13 cellular contexts compared by ENCODE assay signal in genomic region chr1:53508991-53509663, GRCh38. TPM values are rescaled to one million over a fixed set of nuclear protein-coding genes. Genes with fewer than 3 reads are reported as not detected.
A peak's percentile ranks its signal among the peaks of the same experiment; 100 is the strongest.
DNase-seq lines count a peak whose midpoint lies in the region; ATAC-seq and TF ChIP-seq lines count a peak whose summit lies in the region.
"Had no signal": no experiment of that assay in that cellular context is flagged by ENCODE, and none has a peak within 500 bp of the region (broad histone marks: within the 10 kb centered on the region; RNA-seq: fewer than 3 reads in every experiment).

No MANE protein-coding gene starts in this region.

- peaks cover 3 to 4% of the 10 kb centered on the region in 2 donors for H3K4me1 Mint-ChIP-seq in effector memory CD8-positive, alpha-beta T cell (ENCODE audit: low read depth in 2 of 2)
- peaks cover 61% of the 10 kb centered on the region for H3K4me1 Mint-ChIP-seq in neural progenitor cell
- H3K4me1 Mint-ChIP-seq: activated CD4-positive, alpha-beta memory T cell treated with anti-CD3 and anti-CD28 coated beads, Interleukin-2, amount 10 ng/mL, durations not matched to agents 7 days and 5 days; activated naive CD8-positive, alpha-beta T cell treated with anti-CD3 and anti-CD28 coated beads, Interleukin-2, amount 50 U/mL, for 24 hours had no signal

- no peaks in the 10 kb centered on the region for H3K9me3 ChIP-seq in neural progenitor cell (ENCODE audit: low read depth)
- H3K9me3 ChIP-seq: ovary had no signal

- H2AFZ ChIP-seq in neural progenitor cell (replicated peaks) = peak overlapping the region; percentile 26

- no peak overlapping the region for H3K4me2 ChIP-seq in neural progenitor cell

- H3K27ac ChIP-seq in neural progenitor cell = no peak overlapping the region
- H3K27ac ChIP-seq: ovary, SK-N-MC had no signal

- TF ChIP-seq CTCF in neural progenitor cell (IDR thresholded peaks at IDR 0.05) = no peak

- H3K79me2 ChIP-seq in neural progenitor cell (ENCODE audit: low read depth) = no peaks in the 10 kb centered on the region

- no peak overlapping the region for H3K9ac ChIP-seq in neural progenitor cell

- peaks cover 10% of the 10 kb centered on the region for H3F3A ChIP-seq in neural progenitor cell (ENCODE audit: low read depth)

- peaks cover 42% of the 10 kb centered on the region for H3K4me1 ChIP-seq in neural progenitor cell

- peak; percentile 79 for ATAC-seq in effector memory CD8-positive, alpha-beta T cell (replicated peaks)
- ATAC-seq in GM18870 (IDR thresholded peaks at IDR 0.05; ENCODE audit: unreplicated experiment) (no peak), GM19452 (IDR thresholded peaks at IDR 0.05; ENCODE audit: unreplicated experiment) (no peak), GM19467 (IDR thresholded peaks at IDR 0.05; ENCODE audit: unreplicated experiment) (no peak)
- ATAC-seq: activated naive CD8-positive, alpha-beta T cell treated with anti-CD3 and anti-CD28 coated beads, Interleukin-2, amount 50 U/mL, for 24 hours had no signal

- peaks cover 0 to 13% of the 10 kb centered on the region in 2 donors for H3K27me3 Mint-ChIP-seq in effector memory CD8-positive, alpha-beta T cell
- H3K27me3 Mint-ChIP-seq in neural progenitor cell (ENCODE audit: insufficient read depth, low read depth) = peaks cover 8% of the 10 kb centered on the region
- H3K27me3 Mint-ChIP-seq: activated CD4-positive, alpha-beta memory T cell treated with anti-CD3 and anti-CD28 coated beads, Interleukin-2, amount 10 ng/mL, durations not matched to agents 7 days and 5 days; activated naive CD8-positive, alpha-beta T cell treated with anti-CD3 and anti-CD28 coated beads, Interleukin-2, amount 50 U/mL, for 24 hours had no signal

- no peak overlapping the region for H3K4me3 ChIP-seq in neural progenitor cell
- H3K4me3 ChIP-seq: ovary, SK-N-MC had no signal

- H3K9me3 Mint-ChIP-seq in effector memory CD8-positive, alpha-beta T cell = no peaks in the 10 kb centered on the region
- no peaks in the 10 kb centered on the region for H3K9me3 Mint-ChIP-seq in neural progenitor cell
- H3K9me3 Mint-ChIP-seq: activated CD4-positive, alpha-beta memory T cell treated with anti-CD3 and anti-CD28 coated beads, Interleukin-2, amount 10 ng/mL, durations not matched to agents 7 days and 5 days; activated naive CD8-positive, alpha-beta T cell treated with anti-CD3 and anti-CD28 coated beads, Interleukin-2, amount 50 U/mL, for 24 hours had no signal

- no peaks in the 10 kb centered on the region for H3K36me3 ChIP-seq in neural progenitor cell
- H3K36me3 ChIP-seq: ovary had no signal

- no peak overlapping the region for H3K4me3 Mint-ChIP-seq in effector memory CD8-positive, alpha-beta T cell
- no peak overlapping the region for H3K4me3 Mint-ChIP-seq in neural progenitor cell
- H3K4me3 Mint-ChIP-seq: activated CD4-positive, alpha-beta memory T cell treated with anti-CD3 and anti-CD28 coated beads, Interleukin-2, amount 10 ng/mL, durations not matched to agents 7 days and 5 days; activated naive CD8-positive, alpha-beta T cell treated with anti-CD3 and anti-CD28 coated beads, Interleukin-2, amount 50 U/mL, for 24 hours had no signal

- DNase-seq in COLO829 (ENCODE audit: low spot score) = peak; percentile 18
- peak; percentile 37 for DNase-seq in M059J (ENCODE audit: low read depth)
- DNase-seq in effector memory CD8-positive, alpha-beta T cell = no peak
- no peak for DNase-seq in neural progenitor cell (ENCODE audit: low spot score)
- no peak for DNase-seq in NK-92 treated with Interleukin-12 subunit alpha and Interleukin-12 subunit beta, amount 100 ng/mL, for 24 hours (lab: John Stamatoyannopoulos, UW)
- DNase-seq: activated CD4-positive, alpha-beta memory T cell treated with anti-CD3 and anti-CD28 coated beads, Interleukin-2, amount 10 ng/mL, durations not matched to agents 7 days and 5 days; activated naive CD8-positive, alpha-beta T cell treated with anti-CD3 and anti-CD28 coated beads, Interleukin-2, amount 50 U/mL, for 24 hours; NCI-H524 treated with DMSO at 0.1 percent for 48 hours; ovary had no signal

- no peaks in the 10 kb centered on the region for H3K36me3 Mint-ChIP-seq in effector memory CD8-positive, alpha-beta T cell (ENCODE audit: insufficient read depth)
- H3K36me3 Mint-ChIP-seq in neural progenitor cell = no peaks in the 10 kb centered on the region

- no peaks in the 10 kb centered on the region for H4K20me1 ChIP-seq in neural progenitor cell (ENCODE audit: low read depth)

- H3K27me3 ChIP-seq in neural progenitor cell = no peaks in the 10 kb centered on the region
- H3K27me3 ChIP-seq: ovary had no signal

- no peak overlapping the region for H3K27ac Mint-ChIP-seq in effector memory CD8-positive, alpha-beta T cell
- H3K27ac Mint-ChIP-seq in neural progenitor cell = peak overlapping the region; percentile 50
- H3K27ac Mint-ChIP-seq: activated CD4-positive, alpha-beta memory T cell treated with anti-CD3 and anti-CD28 coated beads, Interleukin-2, amount 10 ng/mL, durations not matched to agents 7 days and 5 days; activated naive CD8-positive, alpha-beta T cell treated with anti-CD3 and anti-CD28 coated beads, Interleukin-2, amount 50 U/mL, for 24 hours had no signal

RNA-seq across cellular contexts. Expression of gene DMRTB1, which starts 49.9 kb away (rescaled TPM):
- not detected in 2 replicates for total RNA-seq in M059J (2014; rRNA removed; shearing (Covaris generic))
- not detected in 2 replicates for total RNA-seq in neural progenitor cell (ENCODE audit: low replicate concordance)
- total RNA-seq: activated CD4-positive, alpha-beta memory T cell treated with anti-CD3 and anti-CD28 coated beads, Interleukin-2, amount 10 ng/mL, durations not matched to agents 7 days and 5 days; ovary had no signal

Comparison
In these comparisons a context has a peak if more than half of its experiments do, and no peak if none do; other contexts are left out.
1. DNase-seq: peak in COLO829 (single experiment) and M059J (single experiment); none in effector memory CD8-positive, alpha-beta T cell (0 of 3), neural progenitor cell (single experiment) and NK-92 treated with Interleukin-12 subunit alpha and Interleukin-12 subunit beta, amount 100 ng/mL, for 24 hours (single experiment).